Comparison of ENCODE assay signal across 1 cellular context in genomic region chr16:50692644-50692998, GRCh38.
TF ChIP-seq lines count a peak whose summit lies in the region.

No MANE protein-coding gene starts in this region.

TF ChIP-seq in IMR-90, 13 proteins besides CTCF, POLR2A, EP300 and RAD21:
- TF ChIP-seq USF2 (IDR thresholded peaks at IDR 0.05; ENCODE audit: low read depth, low read length) (no peak), NFE2L2 (IDR thresholded peaks at IDR 0.05; ENCODE audit: low read depth, low read length) (no peak)
